In the genomic region with DNA sequence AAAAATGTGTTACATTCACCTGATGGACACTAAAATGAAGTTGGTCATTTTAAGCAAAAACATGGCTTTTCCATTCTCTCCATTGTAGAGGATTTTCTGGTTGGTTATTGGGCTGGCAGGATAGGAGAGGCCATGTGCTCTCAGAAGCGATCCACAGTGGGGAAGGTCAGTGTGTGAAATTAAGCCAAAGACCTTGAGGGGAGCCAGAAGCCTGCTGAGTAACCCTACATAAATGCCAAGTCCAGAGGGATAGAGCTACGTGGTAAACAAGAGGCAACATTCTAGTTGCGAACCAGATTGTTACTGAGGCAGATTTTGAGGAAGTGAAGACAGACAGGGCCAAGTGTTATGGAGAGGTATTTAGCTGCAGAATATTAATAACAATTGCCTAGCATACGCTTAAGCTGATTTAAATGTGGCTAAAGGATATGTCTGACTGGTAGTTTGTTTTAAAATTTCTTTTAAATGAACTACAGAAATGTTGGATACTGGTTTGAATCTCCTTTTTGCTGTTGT, we compare ENCODE assay signal across 1 cellular context.
A peak's percentile ranks its signal among the peaks of the same experiment; 100 is the strongest.
TF ChIP-seq lines count a peak whose summit lies in the region.

No MANE protein-coding gene starts in this region.

TF ChIP-seq in Ishikawa, 13 proteins besides CTCF, POLR2A, EP300 and RAD21:
- TF ChIP-seq, protein P1, sequence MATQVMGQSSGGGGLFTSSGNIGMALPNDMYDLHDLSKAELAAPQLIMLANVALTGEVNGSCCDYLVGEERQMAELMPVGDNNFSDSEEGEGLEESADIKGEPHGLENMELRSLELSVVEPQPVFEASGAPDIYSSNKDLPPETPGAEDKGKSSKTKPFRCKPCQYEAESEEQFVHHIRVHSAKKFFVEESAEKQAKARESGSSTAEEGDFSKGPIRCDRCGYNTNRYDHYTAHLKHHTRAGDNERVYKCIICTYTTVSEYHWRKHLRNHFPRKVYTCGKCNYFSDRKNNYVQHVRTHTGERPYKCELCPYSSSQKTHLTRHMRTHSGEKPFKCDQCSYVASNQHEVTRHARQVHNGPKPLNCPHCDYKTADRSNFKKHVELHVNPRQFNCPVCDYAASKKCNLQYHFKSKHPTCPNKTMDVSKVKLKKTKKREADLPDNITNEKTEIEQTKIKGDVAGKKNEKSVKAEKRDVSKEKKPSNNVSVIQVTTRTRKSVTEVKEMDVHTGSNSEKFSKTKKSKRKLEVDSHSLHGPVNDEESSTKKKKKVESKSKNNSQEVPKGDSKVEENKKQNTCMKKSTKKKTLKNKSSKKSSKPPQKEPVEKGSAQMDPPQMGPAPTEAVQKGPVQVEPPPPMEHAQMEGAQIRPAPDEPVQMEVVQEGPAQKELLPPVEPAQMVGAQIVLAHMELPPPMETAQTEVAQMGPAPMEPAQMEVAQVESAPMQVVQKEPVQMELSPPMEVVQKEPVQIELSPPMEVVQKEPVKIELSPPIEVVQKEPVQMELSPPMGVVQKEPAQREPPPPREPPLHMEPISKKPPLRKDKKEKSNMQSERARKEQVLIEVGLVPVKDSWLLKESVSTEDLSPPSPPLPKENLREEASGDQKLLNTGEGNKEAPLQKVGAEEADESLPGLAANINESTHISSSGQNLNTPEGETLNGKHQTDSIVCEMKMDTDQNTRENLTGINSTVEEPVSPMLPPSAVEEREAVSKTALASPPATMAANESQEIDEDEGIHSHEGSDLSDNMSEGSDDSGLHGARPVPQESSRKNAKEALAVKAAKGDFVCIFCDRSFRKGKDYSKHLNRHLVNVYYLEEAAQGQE (IDR thresholded peaks at IDR 0.05; ENCODE audit: low read depth), result no peak
- TF ChIP-seq NFIC (IDR thresholded peaks at IDR 0.05), result 0 out of 2 replicates have a peak, but pooled peaks have one; percentile 8
